Comparison of ENCODE assay signal across 34 cellular contexts in the genomic region with DNA sequence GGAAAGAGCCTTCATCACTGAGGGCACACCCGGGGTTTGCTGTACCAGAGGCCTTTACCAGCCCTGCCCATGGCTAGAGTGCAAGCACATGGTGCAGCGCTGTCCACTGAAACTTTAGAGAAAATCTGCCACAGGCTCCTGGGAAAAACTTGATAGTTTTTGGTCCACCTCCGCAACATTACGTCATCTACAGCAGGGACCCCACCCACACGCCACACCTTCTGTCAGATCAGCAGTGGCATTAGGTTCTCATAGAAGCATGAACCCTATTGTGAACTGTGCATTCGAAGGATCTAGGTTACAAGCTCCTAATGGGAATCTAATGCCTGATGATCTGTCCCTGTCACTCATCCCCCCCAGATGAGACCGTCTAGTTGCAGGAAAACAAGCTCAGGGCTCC.
"Had no signal": no experiment of that assay in that cellular context is flagged by ENCODE, and none has a peak within 500 bp of the region (broad histone marks: within the 10 kb centered on the region; RNA-seq: fewer than 3 reads in every experiment).

No MANE protein-coding gene starts in this region.

- DNase-seq: Karpas-422, Kasumi-1, MG63, MM.1S, MV-4-11, NCI-H1048, NCI-H1092, NCI-H1092 treated with DMSO at 0.1 percent for 48 hours, NCI-H1105, NCI-H1105 treated with DMSO at 0.1 percent for 48 hours, NCI-H1417, NCI-H1417 treated with DMSO at 0.1 percent for 48 hours, NCI-H1436, NCI-H1436 treated with DMSO at 0.1 percent for 48 hours, NCI-H146, NCI-H1694, NCI-H1694 treated with DMSO at 0.1 percent for 48 hours, NCI-H187, NCI-H187 treated with DMSO at 0.1 percent for 48 hours, NCI-H1930, NCI-H2029, NCI-H2029 treated with DMSO at 0.1 percent for 48 hours, NCI-H2081, NCI-H2081 treated with DMSO at 0.1 percent for 48 hours, NCI-H2107, NCI-H2171, NCI-H2171 treated with DMSO at 0.1 percent for 48 hours, NCI-H2227 treated with DMSO at 0.1 percent for 48 hours, NCI-H226, NCI-H345, NCI-H446, NCI-H446 treated with DMSO at 0.1 percent for 48 hours, NCI-H510A, NCI-H510A treated with DMSO at 0.1 percent for 48 hours had no signal

- H3K4me3 ChIP-seq: MG63 had no signal

- H3K9me3 ChIP-seq: MG63 had no signal

- H3K36me3 ChIP-seq: MG63 had no signal

- H3K27me3 ChIP-seq: MG63 had no signal
